16 cellular contexts compared by ENCODE assay signal in the genomic region with DNA sequence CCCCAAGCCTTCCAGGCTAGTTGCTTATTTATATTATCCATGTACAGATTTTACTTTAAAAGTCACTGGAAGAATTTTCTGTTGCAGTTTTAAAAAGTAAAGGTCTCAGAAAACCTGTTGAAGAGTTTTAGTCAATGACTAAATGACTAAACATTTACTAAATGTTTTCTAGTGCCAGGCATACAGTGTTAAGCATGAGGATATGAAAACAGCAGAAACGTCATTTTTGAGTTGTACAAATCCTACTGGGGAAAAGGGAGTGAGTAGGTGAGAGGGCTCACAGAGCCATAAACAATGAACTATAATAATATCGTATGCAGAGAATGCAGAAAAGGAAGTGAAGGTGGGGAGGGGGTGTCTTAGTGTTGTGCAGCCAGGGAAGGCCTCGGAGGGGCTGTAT.
A peak's percentile ranks its signal among the peaks of the same experiment; 100 is the strongest.
DNase-seq lines count a peak whose midpoint lies in the region; TF ChIP-seq lines count a peak whose summit lies in the region.
"Had no signal": no experiment of that assay in that cellular context is flagged by ENCODE, and none has a peak within 500 bp of the region (broad histone marks: within the 10 kb centered on the region; RNA-seq: fewer than 3 reads in every experiment).

No MANE protein-coding gene starts in this region.

- no peaks in the 10 kb centered on the region for H3K27me3 Mint-ChIP-seq in T-helper 2 cell treated with Interferon-gamma antibody and Interleukin-4, amounts not matched to agents 5 μg/mL and 100 μg/mL, for 36 hours (ENCODE audit: low read depth)
- H3K27me3 Mint-ChIP-seq in immature natural killer cell (ENCODE audit: low read depth in 3 of 3) (peaks cover 0 to 3% (median 0%) of the 10 kb centered on the region in 3 donors), nephron progenitor cell (ENCODE audit: low read depth, poor library complexity) (no peaks in the 10 kb centered on the region)

- no peak for DNase-seq in T-helper 2 cell treated with Interferon-gamma antibody and Interleukin-4, amounts not matched to agents 5 μg/mL and 100 μg/mL, for 36 hours (ENCODE audit: low spot score)
- no peak for DNase-seq in T-helper 2 cell
- DNase-seq in immature natural killer cell: no peak
- DNase-seq in nephron progenitor cell: no peak
- DNase-seq in putamen (ENCODE audit: low spot score): no peak
- no peak for DNase-seq in NCI-H187 treated with DMSO at 0.1 percent for 48 hours (lab: John Stamatoyannopoulos, UW)
- DNase-seq in AG20443 (ENCODE audit: low spot score): no peak
- no peak for DNase-seq in NCI-H2227 treated with DMSO at 0.1 percent for 48 hours (lab: John Stamatoyannopoulos, UW)
- DNase-seq: EL, Karpas-422, MM.1S, NCI-H1105, NCI-H1694 treated with DMSO at 0.1 percent for 48 hours, NCI-H2171, NCI-H510A treated with DMSO at 0.1 percent for 48 hours, SIG-M5 had no signal

- H3K4me1 Mint-ChIP-seq in T-helper 2 cell treated with Interferon-gamma antibody and Interleukin-4, amounts not matched to agents 5 μg/mL and 100 μg/mL, for 36 hours (ENCODE audit: low read depth): peaks cover 17% of the 10 kb centered on the region
- H3K4me1 Mint-ChIP-seq in immature natural killer cell (peaks cover 19 to 21% of the 10 kb centered on the region in 2 donors), nephron progenitor cell (peaks cover 7% of the 10 kb centered on the region)

- peaks cover 17% of the 10 kb centered on the region for H3K9me3 Mint-ChIP-seq in T-helper 2 cell treated with Interferon-gamma antibody and Interleukin-4, amounts not matched to agents 5 μg/mL and 100 μg/mL, for 36 hours
- H3K9me3 Mint-ChIP-seq in immature natural killer cell (no peaks in the 10 kb centered on the region), nephron progenitor cell (peaks cover 12% of the 10 kb centered on the region)

- peaks cover 36% of the 10 kb centered on the region for H3K36me3 Mint-ChIP-seq in T-helper 2 cell treated with Interferon-gamma antibody and Interleukin-4, amounts not matched to agents 5 μg/mL and 100 μg/mL, for 36 hours (ENCODE audit: low read depth)
- H3K36me3 Mint-ChIP-seq in immature natural killer cell: peaks cover 0 to 21% (median 13%) of the 10 kb centered on the region in 3 donors
- H3K36me3 Mint-ChIP-seq in nephron progenitor cell (ENCODE audit: low read depth): peaks cover 47% of the 10 kb centered on the region

- peak overlapping the region; percentile 3 for H3K27ac Mint-ChIP-seq in T-helper 2 cell treated with Interferon-gamma antibody and Interleukin-4, amounts not matched to agents 5 μg/mL and 100 μg/mL, for 36 hours
- H3K27ac Mint-ChIP-seq in immature natural killer cell (peak overlapping the region; percentile 5 to 66 (median 33)), nephron progenitor cell (peak overlapping the region; percentile 2)

- TF ChIP-seq CTCF in nephron progenitor cell (IDR thresholded peaks at IDR 0.05): no peak

- H3K4me3 Mint-ChIP-seq in T-helper 2 cell treated with Interferon-gamma antibody and Interleukin-4, amounts not matched to agents 5 μg/mL and 100 μg/mL, for 36 hours: no peak overlapping the region
- H3K4me3 Mint-ChIP-seq in immature natural killer cell (no peak overlapping the region), nephron progenitor cell (no peak overlapping the region)
